Comparison of ENCODE assay signal across 9 cellular contexts in the genomic region with DNA sequence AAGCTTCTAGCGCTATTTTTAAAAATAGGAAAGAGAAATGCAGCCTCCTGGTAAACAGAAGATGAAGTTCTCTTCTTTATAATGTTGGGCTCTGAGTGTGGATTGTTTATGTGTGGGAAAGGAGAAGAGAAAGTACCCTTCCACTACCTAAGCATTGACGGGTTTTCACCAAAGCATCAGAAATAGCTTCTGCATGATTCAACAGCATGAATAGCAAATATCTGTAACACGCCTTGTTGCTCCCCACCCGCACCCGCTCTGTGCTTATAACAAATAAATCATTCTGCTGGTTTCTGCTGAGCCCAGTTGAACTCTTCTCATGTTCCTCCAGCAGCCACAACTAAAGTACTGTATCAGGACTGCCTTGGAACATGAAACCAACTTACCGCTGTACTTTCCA. TPM values are rescaled to one million over a fixed set of nuclear protein-coding genes. Genes with fewer than 3 reads are reported as not detected.
A peak's percentile ranks its signal among the peaks of the same experiment; 100 is the strongest.
DNase-seq lines count a peak whose midpoint lies in the region; ATAC-seq and TF ChIP-seq lines count a peak whose summit lies in the region.
"Had no signal": no experiment of that assay in that cellular context is flagged by ENCODE, and none has a peak within 500 bp of the region (broad histone marks: within the 10 kb centered on the region; RNA-seq: fewer than 3 reads in every experiment).

No MANE protein-coding gene starts in this region.

- no peak overlapping the region for H3K9ac ChIP-seq in skeletal muscle tissue (ENCODE audit: low read depth in 1 of 3, low read length in 3 of 3)

- no peak for TF ChIP-seq POLR2A in adrenal gland (IDR thresholded peaks at IDR 0.05)

- 67 to 82% (median 80%) methylated on average over 6 of the region's 6 CpGs for WGBS in adrenal gland, 4 donors

- H3K4me1 ChIP-seq in skeletal muscle tissue (ENCODE audit: control insufficient read depth in 3 of 3, insufficient read depth in 3 of 3, low read length in 3 of 3) (peaks cover 9 to 17% (median 11%) of the 10 kb centered on the region in 3 donors), left lung (no peaks in the 10 kb centered on the region), adrenal gland (replicated peaks in 1 of 2) (no peaks in the 10 kb centered on the region)

- H3K27ac ChIP-seq in skeletal muscle tissue (ENCODE audit: low read depth, low read length): peak overlapping the region; percentile 38
- no peak overlapping the region for H3K27ac ChIP-seq in left lung
- H3K27ac ChIP-seq in adrenal gland: no peak overlapping the region

- H3K4me3 ChIP-seq in skeletal muscle tissue (ENCODE audit: low read length in 3 of 3): no peak overlapping the region
- no peak overlapping the region for H3K4me3 ChIP-seq in left lung
- no peak overlapping the region for H3K4me3 ChIP-seq in adrenal gland

- intact Hi-C loops in left lung (cut with DNase I): no loop called here
- intact Hi-C loops in adrenal gland (cut with DNase I): no loop called here

- H3K36me3 ChIP-seq in skeletal muscle tissue (ENCODE audit: control insufficient read depth in 3 of 3, insufficient read depth in 3 of 3, low read length in 3 of 3): peaks cover 12 to 38% (median 25%) of the 10 kb centered on the region in 3 donors
- no peaks in the 10 kb centered on the region for H3K36me3 ChIP-seq in left lung
- no peaks in the 10 kb centered on the region for H3K36me3 ChIP-seq in adrenal gland (replicated peaks in 1 of 2)

- TF ChIP-seq CTCF in left lung (IDR thresholded peaks at IDR 0.05) (no peak), adrenal gland (IDR thresholded peaks at IDR 0.05) (no peak)

- H3K27me3 ChIP-seq in skeletal muscle tissue (ENCODE audit: control insufficient read depth in 3 of 3, insufficient read depth in 3 of 3, low read length in 3 of 3) (no peaks in the 10 kb centered on the region), left lung (no peaks in the 10 kb centered on the region), adrenal gland (no peaks in the 10 kb centered on the region)

- H3K9me3 ChIP-seq in skeletal muscle tissue (ENCODE audit: control insufficient read depth in 3 of 3, low read length in 3 of 3) (no peaks in the 10 kb centered on the region), left lung (no peaks in the 10 kb centered on the region), adrenal gland (replicated peaks in 1 of 3) (no peaks in the 10 kb centered on the region)

- peak; percentile 81 for ATAC-seq in GM19328 (IDR thresholded peaks at IDR 0.05; ENCODE audit: unreplicated experiment)
- peak; percentile 66 for ATAC-seq in HG02981 (IDR thresholded peaks at IDR 0.05; ENCODE audit: unreplicated experiment)
- no peak for ATAC-seq in left lung
- ATAC-seq: activated CD8-positive, alpha-beta T cell treated with anti-CD3 and anti-CD28 coated beads for 36 hours had no signal

- DNase-seq in SW480 (ENCODE audit: low spot score) (peak; percentile 57), left lung (no peak), adrenal gland (no peak)
- no peak for DNase-seq in stimulated activated CD4-positive, alpha-beta T cell treated with anti-CD3 and anti-CD28 coated beads, Interleukin-1b, Interleukin-23, amount 100 ng/mL, for 48 hours
- DNase-seq: activated CD8-positive, alpha-beta T cell treated with anti-CD3 and anti-CD28 coated beads for 36 hours; glutamatergic neuron had no signal

RNA-seq across cellular contexts. Expression of a gene that starts 20.7 kb away (rescaled TPM):
- total RNA-seq in skeletal muscle tissue (60.0 TPM), left lung (under 1 TPM; 0.55 to 0.73 TPM), adrenal gland (1 to 10 TPM in 7 of 8 donors, under 1 TPM in 1; 0.25 to 9.5 (median 3.0) TPM)
- 1 to 10 TPM in 2 of 3 donors, under 1 TPM in 1; 0.77 to 2.2 (median 1.1) TPM for polyA plus RNA-seq in adrenal gland
